ENCODE assay signal across 1 cellular context in genomic region chr1:92441316-92442311, GRCh38.
TF ChIP-seq lines count a peak whose summit lies in the region.

No MANE protein-coding gene starts in this region.

TF ChIP-seq in HepG2, 621 proteins besides CTCF, POLR2A, EP300 and RAD21 (continued from another document and continues in another):
- TF ChIP-seq FOXA1 (IDR thresholded peaks at IDR 0.05), result no peak
- TF ChIP-seq FOXA1 (CRISPR knock-in tag; IDR thresholded peaks at IDR 0.05), result peak; percentile 91
- TF ChIP-seq MIXL1 (CRISPR knock-in tag; IDR thresholded peaks at IDR 0.05), result peak; percentile 75; the same call in 1 of the 2 replicates
- peak; percentile 55; the same call in 1 of the 2 replicates for TF ChIP-seq BHLHE40 (IDR thresholded peaks at IDR 0.05; ENCODE audit: low read length)
- no peak for TF ChIP-seq RBM22 (optimal IDR thresholded peaks at IDR 0.05; ENCODE audit: low read length)
- TF ChIP-seq EEA1 (CRISPR knock-in tag; IDR thresholded peaks at IDR 0.05; ENCODE audit: borderline replicate concordance), result peak; percentile 27; the same call in 1 of the 2 replicates
- 0 out of 2 replicates have a peak, but pooled peaks have one; percentile 29 for TF ChIP-seq THAP7 (CRISPR knock-in tag; IDR thresholded peaks at IDR 0.05)
- peak; percentile 77 for TF ChIP-seq MXD3 (CRISPR knock-in tag; IDR thresholded peaks at IDR 0.05)
- TF ChIP-seq ZNF274 (CRISPR knock-in tag; IDR thresholded peaks at IDR 0.05), result peak; percentile 79
- 0 out of 2 replicates have a peak, but pooled peaks have one; percentile 68 for TF ChIP-seq ELF4 (CRISPR knock-in tag; IDR thresholded peaks at IDR 0.05; ENCODE audit: borderline replicate concordance)
- no peak for TF ChIP-seq GPBP1L1 (CRISPR knock-in tag; IDR thresholded peaks at IDR 0.05)
- TF ChIP-seq HNRNPUL1 (IDR thresholded peaks at IDR 0.05; ENCODE audit: low read depth, low read length), result no peak
- peak; percentile 86 for TF ChIP-seq ERF (CRISPR knock-in tag; IDR thresholded peaks at IDR 0.05)
- peak; percentile 91 for TF ChIP-seq BORCS8-MEF2B (CRISPR knock-in tag; IDR thresholded peaks at IDR 0.05)
- peak; percentile 67; the same call in 1 of the 2 replicates for TF ChIP-seq SMAD3 (CRISPR knock-in tag; IDR thresholded peaks at IDR 0.05)
- peak; percentile 66; the same call in 1 of the 2 replicates for TF ChIP-seq ATF7-NPFF (CRISPR knock-in tag; IDR thresholded peaks at IDR 0.05; ENCODE audit: low read depth)
- 0 out of 2 replicates have a peak, but pooled peaks have one; percentile 86 for TF ChIP-seq ZBTB8A (CRISPR knock-in tag; IDR thresholded peaks at IDR 0.05; ENCODE audit: borderline replicate concordance, low read depth)
- peak; percentile 35; the same call in 1 of the 2 replicates for TF ChIP-seq ZNF878 (CRISPR knock-in tag; IDR thresholded peaks at IDR 0.05)
- peak; percentile 37; the same call in 1 of the 2 replicates for TF ChIP-seq DPF2 (CRISPR knock-in tag; IDR thresholded peaks at IDR 0.05; ENCODE audit: borderline replicate concordance, low read depth)
- peak; percentile 67; the same call in 1 of the 2 replicates for TF ChIP-seq SIN3A (IDR thresholded peaks at IDR 0.05; ENCODE audit: borderline replicate concordance, low read depth, low read length)
- TF ChIP-seq MIER2 (CRISPR knock-in tag; IDR thresholded peaks at IDR 0.05), result peak; percentile 25
- TF ChIP-seq ZNF609 (CRISPR knock-in tag; IDR thresholded peaks at IDR 0.05; ENCODE audit: borderline replicate concordance), result peak; percentile 95
- peak; percentile 90; the same call in 1 of the 2 replicates for TF ChIP-seq ZNF232 (CRISPR knock-in tag; IDR thresholded peaks at IDR 0.05; ENCODE audit: borderline replicate concordance)
- no peak for TF ChIP-seq PAF1 (CRISPR knock-in tag; IDR thresholded peaks at IDR 0.05)
- TF ChIP-seq ZNF816 (CRISPR knock-in tag; IDR thresholded peaks at IDR 0.05; ENCODE audit: borderline replicate concordance), result peak; percentile 97; the same call in 1 of the 2 replicates
- TF ChIP-seq ZSCAN9 (CRISPR knock-in tag; IDR thresholded peaks at IDR 0.05; ENCODE audit: borderline replicate concordance), result 0 out of 2 replicates have a peak, but pooled peaks have one; percentile 45
- TF ChIP-seq ZSCAN30 (CRISPR knock-in tag; IDR thresholded peaks at IDR 0.05), result peak; percentile 75; the same call in 1 of the 2 replicates
- peak; percentile 81 for TF ChIP-seq ARNTL (CRISPR knock-in tag; IDR thresholded peaks at IDR 0.05)
- TF ChIP-seq ZNF800 (CRISPR knock-in tag; IDR thresholded peaks at IDR 0.05), result 0 out of 2 replicates have a peak, but pooled peaks have one; percentile 38
- no peak for TF ChIP-seq NFE2L1 (CRISPR knock-in tag; IDR thresholded peaks at IDR 0.05; ENCODE audit: borderline replicate concordance)
- TF ChIP-seq STAG1 (CRISPR knock-in tag; IDR thresholded peaks at IDR 0.05), result 0 out of 2 replicates have a peak, but pooled peaks have one; percentile 24
- peak; percentile 74 for TF ChIP-seq TFDP2 (CRISPR knock-in tag; IDR thresholded peaks at IDR 0.05)
- 0 out of 2 replicates have a peak, but pooled peaks have one; percentile 28 for TF ChIP-seq ZNF777 (CRISPR knock-in tag; IDR thresholded peaks at IDR 0.05)
- peak; percentile 48; the same call in 1 of the 2 replicates for TF ChIP-seq MIER3 (CRISPR knock-in tag; IDR thresholded peaks at IDR 0.05; ENCODE audit: borderline replicate concordance)
- 0 out of 2 replicates have a peak, but pooled peaks have one; percentile 33 for TF ChIP-seq MZF1 (CRISPR knock-in tag; IDR thresholded peaks at IDR 0.05; ENCODE audit: borderline replicate concordance)
- TF ChIP-seq ZNF414 (CRISPR knock-in tag; IDR thresholded peaks at IDR 0.05), result peak; percentile 63; the same call in 1 of the 2 replicates
- peak; percentile 72; the same call in 1 of the 2 replicates for TF ChIP-seq ZNF547 (CRISPR knock-in tag; IDR thresholded peaks at IDR 0.05)
- peak; percentile 45; the same call in 1 of the 2 replicates for TF ChIP-seq ZNF598 (CRISPR knock-in tag; IDR thresholded peaks at IDR 0.05; ENCODE audit: borderline replicate concordance)
- peak; percentile 84; the same call in 1 of the 2 replicates for TF ChIP-seq KDM2A (CRISPR knock-in tag; IDR thresholded peaks at IDR 0.05; ENCODE audit: borderline replicate concordance, low read depth)
- no peak for TF ChIP-seq SIN3B (IDR thresholded peaks at IDR 0.05; ENCODE audit: low read length)
- no peak for TF ChIP-seq CENPT (CRISPR knock-in tag; IDR thresholded peaks at IDR 0.05; ENCODE audit: low read depth)
- peak; percentile 54; the same call in 1 of the 2 replicates for TF ChIP-seq RXRB (CRISPR knock-in tag; IDR thresholded peaks at IDR 0.05; ENCODE audit: borderline replicate concordance)
- TF ChIP-seq ZNF18 (CRISPR knock-in tag; IDR thresholded peaks at IDR 0.05; ENCODE audit: insufficient replicate concordance), result peak; percentile 83
- TF ChIP-seq ZNF770 (CRISPR knock-in tag; IDR thresholded peaks at IDR 0.05), result peak; percentile 48; the same call in 1 of the 2 replicates
- no peak for TF ChIP-seq ZNF674 (CRISPR knock-in tag; IDR thresholded peaks at IDR 0.05; ENCODE audit: low read depth)
- 0 out of 2 replicates have a peak, but pooled peaks have one; percentile 19 for TF ChIP-seq TEAD2 (CRISPR knock-in tag; IDR thresholded peaks at IDR 0.05)
- TF ChIP-seq TGIF2 (CRISPR knock-in tag; IDR thresholded peaks at IDR 0.05), result no peak; the same call in 1 of the 2 replicates
- peak; percentile 34; the same call in 1 of the 2 replicates for TF ChIP-seq HOXD1 (CRISPR knock-in tag; IDR thresholded peaks at IDR 0.05)
- peak; percentile 98 for TF ChIP-seq ZBTB38 (CRISPR knock-in tag; IDR thresholded peaks at IDR 0.05)
